ENCODE assay signal across 9 cellular contexts in genomic region chr2:120680136-120680761, GRCh38. TPM values are rescaled to one million over a fixed set of nuclear protein-coding genes. Genes with fewer than 3 reads are reported as not detected.
DNase-seq lines count a peak whose midpoint lies in the region; ATAC-seq lines count a peak whose summit lies in the region.
"Had no signal": no experiment of that assay in that cellular context is flagged by ENCODE, and none has a peak within 500 bp of the region (broad histone marks: within the 10 kb centered on the region; RNA-seq: fewer than 3 reads in every experiment).

No MANE protein-coding gene starts in this region.

- intact Hi-C loops in left colon (cut with DNase I, micrococcal nuclease), result loop anchor here in 1 of 2 donors (2.0 kb wide), 1 partner anchor 337 kb away; no protein-coding TSS in a partner anchor

- no peak overlapping the region for H3K27ac ChIP-seq in caudate nucleus (ENCODE audit: low read depth, low read length)

- ATAC-seq in HG02981 (IDR thresholded peaks at IDR 0.05; ENCODE audit: unreplicated experiment) (peak; percentile 60), left colon (peak; percentile 83), GM19452 (IDR thresholded peaks at IDR 0.05; ENCODE audit: unreplicated experiment) (no peak)

- DNase-seq in GDM1 (lab: John Stamatoyannopoulos, UW) (peak; percentile 38), NCI-H2196 treated with DMSO at 0.1 percent for 48 hours (lab: John Stamatoyannopoulos, UW; ENCODE audit: unreplicated experiment) (peak; percentile 46), caudate nucleus (lab: John Stamatoyannopoulos, UW) (peak in 57 of 61 donors; percentile 7 to 85 (median 60)), left colon (peak; percentile 57 to 87)
- peak; percentile 18 to 55 (median 46) for DNase-seq in activated CD4-positive, CD25-positive, alpha-beta regulatory T cell (lab: John Stamatoyannopoulos, UW)
- peak; percentile 77 for DNase-seq in stimulated activated CD4-positive, alpha-beta T cell treated with anti-CD3 and anti-CD28 coated beads, Interleukin-1b, Interleukin-23, amount 100 ng/mL, for 48 hours

RNA-seq across cellular contexts. Expression of gene GLI2, which starts 55.4 kb away (rescaled TPM):
- total RNA-seq in left colon, result 1 to 10 TPM; 1.4 to 4.0 TPM
- total RNA-seq: mononuclear cell had no signal
